Comparison of ENCODE assay signal across 7 cellular contexts in the genomic region with DNA sequence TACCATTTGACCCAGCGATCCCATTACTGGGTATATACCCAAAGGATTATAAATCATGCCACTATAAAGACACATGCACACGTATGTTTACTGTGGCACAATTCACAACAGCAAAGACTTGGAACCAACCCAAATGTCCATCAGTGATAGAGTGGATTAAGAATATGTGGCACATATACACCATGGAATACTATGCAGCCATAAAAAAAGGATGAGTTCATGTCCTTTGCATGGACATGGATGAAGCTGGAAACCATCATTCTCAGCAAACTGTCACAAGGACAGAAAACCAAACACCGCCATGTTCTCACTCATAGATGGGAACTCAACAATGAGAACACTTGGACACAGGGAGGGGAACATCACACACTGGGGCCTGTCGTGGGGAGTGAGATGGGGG. TPM values are rescaled to one million over a fixed set of nuclear protein-coding genes. Genes with fewer than 3 reads are reported as not detected.
A peak's percentile ranks its signal among the peaks of the same experiment; 100 is the strongest.
DNase-seq lines count a peak whose midpoint lies in the region; ATAC-seq, FAIRE-seq and TF ChIP-seq lines count a peak whose summit lies in the region.
"Not testable (repeated sequence)": the region's sequence is repeated elsewhere in the genome, so short reads cannot be mapped to it uniquely, and the experiment has no call there.

No MANE protein-coding gene starts in this region.

- in situ Hi-C loops in K562 (cut with MboI) = not testable (repeated sequence)

- not testable (repeated sequence) for H3K4me1 Mint-ChIP-seq in Calu3 (ENCODE audit: low read depth, unreplicated experiment)
- H3K4me1 Mint-ChIP-seq in activated CD4-positive, alpha-beta memory T cell treated with anti-CD3 and anti-CD28 coated beads, Interleukin-2, amount 10 ng/mL, durations not matched to agents 7 days and 5 days = peaks cover 33% of the 10 kb centered on the region

- H3K4me1 ChIP-seq in MM.1S (ENCODE audit: low read length) = not testable (repeated sequence)
- H3K4me1 ChIP-seq in K562 (replicated peaks in 1 of 2; ENCODE audit: control insufficient read depth in 2 of 2, insufficient read depth in 2 of 2, low read length in 2 of 2) (peaks cover 0 to 12% of the 10 kb centered on the region in 2 experiments; a peak in 2 of 5 replicates), mucosa of rectum (ENCODE audit: control insufficient read depth in 2 of 2, insufficient read depth in 2 of 2, low read length in 2 of 2) (peaks cover 5 to 14% of the 10 kb centered on the region in 2 donors), sigmoid colon (peaks cover 0 to 12% (median 5%) of the 10 kb centered on the region in 4 donors)

- not testable (repeated sequence) for BruUV-seq in Calu3 (replicated peaks; lab: Mats Ljungman, UMichigan); K562 (replicated peaks; lab: Mats Ljungman, UMichigan)

- peak overlapping the region; percentile 90 for H3K4me3 Mint-ChIP-seq in Calu3 (ENCODE audit: low read depth, unreplicated experiment)
- peak overlapping the region; percentile 92 for H3K4me3 Mint-ChIP-seq in activated CD4-positive, alpha-beta memory T cell treated with anti-CD3 and anti-CD28 coated beads, Interleukin-2, amount 10 ng/mL, durations not matched to agents 7 days and 5 days

- H3K9ac ChIP-seq in MM.1S (ENCODE audit: low read length); K562 (ENCODE audit: insufficient read depth in 1 of 2, low read depth in 2 of 2, low read length in 2 of 2); mucosa of rectum (ENCODE audit: low read depth in 1 of 2, low read length in 2 of 2): not testable (repeated sequence)

- peaks cover 11% of the 10 kb centered on the region for H3K79me2 ChIP-seq in MM.1S (ENCODE audit: low read length)
- not testable (repeated sequence) for H3K79me2 ChIP-seq in K562 (ENCODE audit: control insufficient read depth, insufficient read depth, low read length)

- not testable (repeated sequence) for H3K27me3 ChIP-seq in MM.1S (replicated peaks; ENCODE audit: insufficient read depth, low read length); K562 (ENCODE audit: control insufficient read depth in 2 of 2, insufficient read depth in 2 of 2, low read length in 2 of 2); mucosa of rectum (ENCODE audit: control insufficient read depth in 2 of 2, insufficient read depth in 2 of 2, low read length in 2 of 2); sigmoid colon

- not testable (repeated sequence) for H3K36me3 Mint-ChIP-seq in Calu3 (ENCODE audit: insufficient read depth, unreplicated experiment)
- peaks cover 14% of the 10 kb centered on the region for H3K36me3 Mint-ChIP-seq in activated CD4-positive, alpha-beta memory T cell treated with anti-CD3 and anti-CD28 coated beads, Interleukin-2, amount 10 ng/mL, durations not matched to agents 7 days and 5 days (ENCODE audit: low read depth)

- H4K20me1 ChIP-seq in MM.1S (ENCODE audit: insufficient read depth, low read length); K562 (replicated peaks; ENCODE audit: control insufficient read depth, insufficient read depth, low read length): not testable (repeated sequence)

- H2AFZ ChIP-seq in MM.1S (ENCODE audit: low read length); K562 (ENCODE audit: low read depth, low read length): not testable (repeated sequence)

- H3K4me3 ChIP-seq in MM.1S (ENCODE audit: low read length) (peak overlapping the region; percentile 90), foreskin fibroblast (ENCODE audit: low read depth in 1 of 2, low read length in 2 of 2) (peak overlapping the region; percentile 88 to 89), mucosa of rectum (ENCODE audit: low read length in 2 of 2) (peak overlapping the region; percentile 95 to 96), sigmoid colon (peak overlapping the region in 3 of 4 donors; percentile 66 to 84 (median 73))
- H3K4me3 ChIP-seq in K562 = not testable (repeated sequence)

- H3K27ac Mint-ChIP-seq in Calu3 (ENCODE audit: unreplicated experiment) = not testable (repeated sequence)
- H3K27ac Mint-ChIP-seq in activated CD4-positive, alpha-beta memory T cell treated with anti-CD3 and anti-CD28 coated beads, Interleukin-2, amount 10 ng/mL, durations not matched to agents 7 days and 5 days = peak overlapping the region; percentile 77

- POLR2A ChIA-PET in activated CD4-positive, alpha-beta memory T cell treated with anti-CD3 and anti-CD28 coated beads, Interleukin-2, amount 10 ng/mL, durations not matched to agents 7 days and 5 days (lab: Charles Lee) = interaction anchor here (0.7 to 2.1 kb wide), 6 partner anchors 8 to 206 kb away, joined by 3 to 11 read pairs (median 5); partner anchors contain the start of gene WASHC2C
- POLR2A ChIA-PET in K562 (lab: Yijun Ruan, JAX) = interaction anchor here (1.8 kb wide), 1 partner anchor 17 kb away, joined by 8 read pairs; no protein-coding TSS in a partner anchor

- not testable (repeated sequence) for TF ChIP-seq CTCF in Calu3 (IDR thresholded peaks at IDR 0.05; ENCODE audit: unreplicated experiment); MM.1S (IDR thresholded peaks at IDR 0.05; ENCODE audit: low read length); K562 (IDR thresholded peaks at IDR 0.05 in 2 of 3, conservative IDR thresholded peaks at IDR 0.05 in 1 of 3; ENCODE audit: insufficient read depth in 2 of 3, low read depth in 1 of 3, low read length in 3 of 3); foreskin fibroblast (IDR thresholded peaks at IDR 0.05; ENCODE audit: low read depth, low read length); sigmoid colon (IDR thresholded peaks at IDR 0.05)

- TF ChIP-seq POLR2A in K562 (conservative IDR thresholded peaks at IDR 0.05); sigmoid colon (IDR thresholded peaks at IDR 0.05): not testable (repeated sequence)

- H3K9me2 ChIP-seq in MM.1S (replicated peaks; ENCODE audit: insufficient read depth, low read length) = not testable (repeated sequence)

- not testable (repeated sequence) for H3K9me3 ChIP-seq in MM.1S (replicated peaks; ENCODE audit: insufficient read depth, low read length); K562 (replicated peaks; ENCODE audit: control insufficient read depth, insufficient read depth, low read depth, low read length); mucosa of rectum (ENCODE audit: control insufficient read depth in 2 of 2, low read length in 2 of 2); sigmoid colon

- not testable (repeated sequence) for H3K27me3 Mint-ChIP-seq in Calu3 (ENCODE audit: unreplicated experiment); activated CD4-positive, alpha-beta memory T cell treated with anti-CD3 and anti-CD28 coated beads, Interleukin-2, amount 10 ng/mL, durations not matched to agents 7 days and 5 days

- intact Hi-C loops in Calu3 (cut with micrococcal nuclease; ENCODE audit: unreplicated experiment) (loop anchor here (5.0 kb wide), 1 partner anchor 654 kb away; no protein-coding TSS in a partner anchor), sigmoid colon (cut with DNase I) (loop anchor here (5.0 kb wide), 2 partner anchors 79 to 664 kb away; no protein-coding TSS in a partner anchor)
- intact Hi-C loops in K562 (cut with micrococcal nuclease) = not testable (repeated sequence)

- FAIRE-seq in K562 (lab: Jason Lieb, UNC) = not testable (repeated sequence)

- H3F3A ChIP-seq in MM.1S (ENCODE audit: insufficient read depth, low read length) = not testable (repeated sequence)

- not testable (repeated sequence) for H3K36me3 ChIP-seq in MM.1S (replicated peaks; ENCODE audit: insufficient read depth, low read length); K562 (ENCODE audit: control insufficient read depth, insufficient read depth, low read length); mucosa of rectum (ENCODE audit: control insufficient read depth in 2 of 2, insufficient read depth in 2 of 2, low read length in 2 of 2); sigmoid colon

- CTCF ChIA-PET in Calu3 (lab: Charles Lee) = interaction anchor here (1.1 to 1.9 kb wide), 2 partner anchors 206 to 421 kb away, joined by 4 to 14 read pairs; no protein-coding TSS in a partner anchor
- CTCF ChIA-PET in activated CD4-positive, alpha-beta memory T cell treated with anti-CD3 and anti-CD28 coated beads, Interleukin-2, amount 10 ng/mL, durations not matched to agents 7 days and 5 days (lab: Charles Lee) = interaction anchor here (0.9 to 3.1 kb wide), 4 partner anchors 9 to 436 kb away, joined by 5 to 22 read pairs (median 10); no protein-coding TSS in a partner anchor
- CTCF ChIA-PET in K562 (lab: Yijun Ruan, JAX; ENCODE audit: low intra/inter-chr PET ratio) = not testable (repeated sequence)

- H3K9me1 ChIP-seq in K562 (ENCODE audit: control insufficient read depth, insufficient read depth, low read length) = not testable (repeated sequence)

- H3K27ac ChIP-seq in MM.1S (ENCODE audit: low read length); K562 (ENCODE audit: extremely low read depth, low read depth, low read length); mucosa of rectum (ENCODE audit: low read depth in 2 of 2, low read length in 2 of 2): not testable (repeated sequence)
- peak overlapping the region in 1 of 4 donors; percentile 88 for H3K27ac ChIP-seq in sigmoid colon

- ATAC-seq in K562 = not testable (repeated sequence)

- peak overlapping the region; percentile 91; the same call in 1 of the 2 replicates for H3K4me2 ChIP-seq in MM.1S (ENCODE audit: low read depth, low read length)
- not testable (repeated sequence) for H3K4me2 ChIP-seq in K562 (ENCODE audit: insufficient read depth, low read length)

- H3K9me3 Mint-ChIP-seq in Calu3 (ENCODE audit: low read depth, unreplicated experiment); activated CD4-positive, alpha-beta memory T cell treated with anti-CD3 and anti-CD28 coated beads, Interleukin-2, amount 10 ng/mL, durations not matched to agents 7 days and 5 days: not testable (repeated sequence)

- 46% methylated on average over 4 of the region's 4 CpGs for WGBS in K562 (ENCODE audit: insufficient coverage, low coverage, missing lambda C conversion rate)
- 88 to 89% methylated on average over 4 of the region's 4 CpGs for WGBS in sigmoid colon, 2 donors

- not testable (repeated sequence) for DNase-seq in Calu3; MM.1S; activated CD4-positive, alpha-beta memory T cell treated with anti-CD3 and anti-CD28 coated beads, Interleukin-2, amount 10 ng/mL, durations not matched to agents 7 days and 5 days; K562 (ENCODE audit: extremely low read depth in 1 of 4, low spot score in 3 of 4); foreskin fibroblast; sigmoid colon

- TF ChIP-seq RAD21 in K562 (CRISPR knock-in tag; conservative IDR thresholded peaks at IDR 0.05 in 1 of 2, IDR thresholded peaks at IDR 0.05 in 1 of 2) = not testable (repeated sequence)

- not testable (repeated sequence) for TF ChIP-seq EP300 in K562 (IDR thresholded peaks at IDR 0.05; ENCODE audit: low read length); sigmoid colon (IDR thresholded peaks at IDR 0.05)

RNA-seq across cellular contexts. Expression of gene ZFAND4, which starts 1.3 kb away (rescaled TPM):
- total RNA-seq in Calu3 (2022) (6.7 and 7.5 TPM in 2 replicates), K562 (2014; rRNA removed) (0.82 and 1.2 TPM in 2 replicates), K562 (2014; rRNA removed; fragmentation: Illumina TruSeq; extraction: Trizol) (1.8 and 2.0 TPM in 2 replicates), K562 (2015; rRNA removed; fragmentation: Illumina TruSeq; extraction: Trizol) (2.5 and 3.0 TPM in 2 replicates), K562 (2021) (2.1 and 2.9 TPM in 2 replicates), sigmoid colon (10 to 100 TPM; 13.9 to 24.2 (median 17.9) TPM)
- 10 to 100 TPM; 19.6 to 19.7 TPM for total RNA-seq in activated CD4-positive, alpha-beta memory T cell treated with anti-CD3 and anti-CD28 coated beads, Interleukin-2, amount 10 ng/mL, durations not matched to agents 7 days and 5 days
- 2.3 and 6.4 TPM in 2 replicates for total RNA-seq in K562 (2011; cell fraction: chromatin; rRNA removed; ENCODE audit: low replicate concordance)
- 1.8 and 2.0 TPM in 2 replicates for total RNA-seq in K562 (2011; cell fraction: nucleolus; rRNA removed)
- 1.2 and 3.3 TPM in 2 replicates for total RNA-seq in K562 (2011; cell fraction: nucleoplasm; rRNA removed)
- polyA plus RNA-seq in K562 (2011; rRNA removed) (0.03 and 0.53 TPM in 2 replicates), K562 (2014; fragmentation: Illumina TruSeq; extraction: Trizol) (1.3 and 1.5 TPM in 2 replicates), K562 (2014; fragmentation: Nextera tagmentation; extraction: Ambion mirVana) (under 1 TPM; 0.42 to 0.73 TPM), K562 (2014; rRNA removed) (0.92 and 2.6 TPM in 2 replicates), sigmoid colon (1 to 10 TPM; 4.2 to 6.0 (median 4.8) TPM)
- 0.18 TPM in 1 of 2 replicates, not detected in the other for polyA plus RNA-seq in K562 (2011; cell fraction: cytosol; rRNA removed)
- 0.08 and 0.47 TPM in 2 replicates for polyA plus RNA-seq in K562 (2011; cell fraction: nucleus; rRNA removed)
- polyA plus RNA-seq in K562 (2012) = 1.3 and 1.5 TPM in 2 replicates
- polyA minus RNA-seq in K562 (2011; rRNA and poly(A)+ RNA removed) = 0.09 and 1.2 TPM in 2 replicates
- not detected in 2 replicates for polyA minus RNA-seq in K562 (2011; cell fraction: cytosol; rRNA and poly(A)+ RNA removed)
- polyA minus RNA-seq in K562 (2011; cell fraction: nucleus; rRNA and poly(A)+ RNA removed) = 1.1 TPM in 1 of 2 replicates, not detected in the other

RNA-seq across cellular contexts. Expression of gene WASHC2C, which starts 55.8 kb away (rescaled TPM):
- total RNA-seq in Calu3 (2022) = 25.5 and 31.9 TPM in 2 replicates
- 10 to 100 TPM; 38.6 to 40.9 TPM for total RNA-seq in activated CD4-positive, alpha-beta memory T cell treated with anti-CD3 and anti-CD28 coated beads, Interleukin-2, amount 10 ng/mL, durations not matched to agents 7 days and 5 days
- total RNA-seq in K562 (2011; cell fraction: chromatin; rRNA removed; ENCODE audit: low replicate concordance) = 35.3 and 105 TPM in 2 replicates
- 14.8 and 18.8 TPM in 2 replicates for total RNA-seq in K562 (2011; cell fraction: nucleolus; rRNA removed)
- 36.3 and 40.6 TPM in 2 replicates for total RNA-seq in K562 (2011; cell fraction: nucleoplasm; rRNA removed)
- 24.1 and 24.8 TPM in 2 replicates for total RNA-seq in K562 (2014; rRNA removed)
- 25.1 and 27.8 TPM in 2 replicates for total RNA-seq in K562 (2014; rRNA removed; fragmentation: Illumina TruSeq; extraction: Trizol)
- 36.8 and 37.7 TPM in 2 replicates for total RNA-seq in K562 (2015; rRNA removed; fragmentation: Illumina TruSeq; extraction: Trizol)
- 25.9 and 28.4 TPM in 2 replicates for total RNA-seq in K562 (2021)
- polyA plus RNA-seq in K562 (2011; rRNA removed) = 17.5 and 20.9 TPM in 2 replicates
- polyA plus RNA-seq in K562 (2011; cell fraction: cytosol; rRNA removed) = 7.0 and 7.6 TPM in 2 replicates
- 47.1 and 48.7 TPM in 2 replicates for polyA plus RNA-seq in K562 (2011; cell fraction: nucleus; rRNA removed)
- 23.4 and 25.2 TPM in 2 replicates for polyA plus RNA-seq in K562 (2012)
- 24.4 and 28.4 TPM in 2 replicates for polyA plus RNA-seq in K562 (2014; fragmentation: Illumina TruSeq; extraction: Trizol)
- 1 to 10 TPM; 3.2 to 5.3 TPM for polyA plus RNA-seq in K562 (2014; fragmentation: Nextera tagmentation; extraction: Ambion mirVana)
- polyA plus RNA-seq in K562 (2014; rRNA removed) = 18.3 and 21.6 TPM in 2 replicates
- 76.4 and 96.4 TPM in 2 replicates for polyA minus RNA-seq in K562 (2011; rRNA and poly(A)+ RNA removed)
- 12.7 and 13.1 TPM in 2 replicates for polyA minus RNA-seq in K562 (2011; cell fraction: cytosol; rRNA and poly(A)+ RNA removed)
- 12.4 and 25.1 TPM in 2 replicates for polyA minus RNA-seq in K562 (2011; cell fraction: nucleus; rRNA and poly(A)+ RNA removed)
- total RNA-seq in sigmoid colon = 10 to 100 TPM; 25.8 to 33.5 (median 29.8) TPM
- polyA plus RNA-seq in sigmoid colon = 10 to 100 TPM; 28.2 to 40.8 (median 34.8) TPM
